1 cellular context compared by ENCODE assay signal in the genomic region with DNA sequence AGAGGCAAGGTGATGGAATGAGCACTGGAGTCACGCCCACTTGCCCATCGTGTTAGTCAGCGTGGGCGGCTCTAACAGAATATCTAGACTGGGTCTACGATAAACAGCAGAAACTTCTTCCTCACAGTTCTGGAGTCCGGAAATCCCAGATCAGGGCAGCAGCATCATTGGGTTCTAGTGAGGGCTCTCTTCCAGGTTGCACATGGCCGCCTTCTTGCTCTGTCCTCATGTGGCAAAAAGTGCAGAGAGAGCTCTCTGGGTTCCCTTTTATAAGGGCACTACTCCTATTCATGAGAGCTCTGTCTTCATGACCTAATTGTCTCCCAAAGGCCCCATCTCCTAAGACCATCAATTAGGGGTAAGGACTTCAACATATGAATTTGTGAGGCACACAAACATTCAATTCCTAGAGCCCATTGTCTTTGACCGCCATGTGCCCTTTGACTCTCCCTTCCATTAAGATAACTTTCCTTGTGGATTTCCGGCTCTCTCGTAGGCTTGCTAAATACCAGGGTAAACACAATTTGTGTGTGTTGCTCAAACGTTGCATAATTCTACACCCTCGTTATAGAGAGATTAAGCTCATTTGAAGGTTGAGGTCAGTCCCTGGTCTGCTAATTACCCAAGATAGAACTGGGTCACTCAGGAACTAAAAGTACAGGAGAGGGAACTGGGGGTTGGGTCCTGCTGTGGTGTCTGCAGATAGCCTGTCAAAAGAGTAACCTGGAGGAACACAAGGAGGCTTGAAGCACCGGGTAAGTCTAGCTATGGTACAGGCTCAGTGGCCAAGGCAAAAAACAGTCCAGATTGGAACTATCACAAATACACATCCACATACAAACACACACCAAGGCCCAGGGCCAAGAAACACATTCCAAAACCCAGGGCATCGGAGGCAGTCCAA.
A peak's percentile ranks its signal among the peaks of the same experiment; 100 is the strongest.
TF ChIP-seq lines count a peak whose summit lies in the region.

No MANE protein-coding gene starts in this region.

TF ChIP-seq in K562, 482 proteins besides CTCF, POLR2A, EP300 and RAD21 (continued from another document and continues in another):
- TF ChIP-seq ZNF445 (CRISPR knock-in tag; IDR thresholded peaks at IDR 0.05; ENCODE audit: low read depth) (no peak), FOS (IDR thresholded peaks at IDR 0.05; ENCODE audit: extremely low read depth, insufficient read length) (no peak), SMARCA5 (IDR thresholded peaks at IDR 0.05) (0 out of 2 replicates have a peak, but pooled peaks have one; percentile 15), ZNF778 (CRISPR knock-in tag; IDR thresholded peaks at IDR 0.05) (no peak), NR4A1 (CRISPR knock-in tag; IDR thresholded peaks at IDR 0.05) (no peak), NR4A1 (tag; IDR thresholded peaks at IDR 0.05) (peak; percentile 81; the same call in 1 of the 2 replicates), ZNF699 (CRISPR knock-in tag; IDR thresholded peaks at IDR 0.05; ENCODE audit: insufficient replicate concordance) (no peak), KLF16 (IDR thresholded peaks at IDR 0.05) (peak; percentile 57; the same call in 1 of the 2 replicates), ETV6 (IDR thresholded peaks at IDR 0.05; ENCODE audit: borderline replicate concordance in 1 of 2, low read depth in 2 of 2, low read length in 1 of 2) (no peak), ETV6 (CRISPR knock-in tag; IDR thresholded peaks at IDR 0.05; ENCODE audit: borderline replicate concordance) (no peak), ERF (CRISPR knock-in tag; IDR thresholded peaks at IDR 0.05) (no peak), MXI1 (IDR thresholded peaks at IDR 0.05; ENCODE audit: low read depth, low read length) (no peak), ZNF766 (CRISPR knock-in tag; conservative IDR thresholded peaks at IDR 0.05) (0 out of 2 replicates have a peak, but pooled peaks have one; percentile 33), E2F3 (CRISPR knock-in tag; IDR thresholded peaks at IDR 0.05) (no peak), ETV1 (tag; conservative IDR thresholded peaks at IDR 0.05; ENCODE audit: low read depth) (peak; percentile 63; the same call in 1 of the 2 replicates), PPARD (CRISPR knock-in tag; IDR thresholded peaks at IDR 0.05) (no peak), RBM22 (IDR thresholded peaks at IDR 0.05; ENCODE audit: low read depth, low read length, poor library complexity, severe bottlenecking) (no peak), RCOR1 (IDR thresholded peaks at IDR 0.05; ENCODE audit: borderline replicate concordance in 1 of 2, low read depth in 2 of 2, low read length in 2 of 2) (peak in 1 of 2 experiments; percentile 65; a peak in 1 of 4 replicates), KLF13 (tag; IDR thresholded peaks at IDR 0.05; ENCODE audit: borderline replicate concordance, low read depth) (0 out of 2 replicates have a peak, but pooled peaks have one; percentile 59), BDP1 (IDR thresholded peaks at IDR 0.05; ENCODE audit: insufficient read depth, insufficient read length) (no peak), DPF2 (IDR thresholded peaks at IDR 0.05) (peak; percentile 74), NRF1 (conservative IDR thresholded peaks at IDR 0.05 in 1 of 2, IDR thresholded peaks at IDR 0.05 in 1 of 2) (0 out of 4 replicates have a peak, but pooled peaks of 1 of the 2 experiments have one; percentile 11)
- TF ChIP-seq, protein P1, sequence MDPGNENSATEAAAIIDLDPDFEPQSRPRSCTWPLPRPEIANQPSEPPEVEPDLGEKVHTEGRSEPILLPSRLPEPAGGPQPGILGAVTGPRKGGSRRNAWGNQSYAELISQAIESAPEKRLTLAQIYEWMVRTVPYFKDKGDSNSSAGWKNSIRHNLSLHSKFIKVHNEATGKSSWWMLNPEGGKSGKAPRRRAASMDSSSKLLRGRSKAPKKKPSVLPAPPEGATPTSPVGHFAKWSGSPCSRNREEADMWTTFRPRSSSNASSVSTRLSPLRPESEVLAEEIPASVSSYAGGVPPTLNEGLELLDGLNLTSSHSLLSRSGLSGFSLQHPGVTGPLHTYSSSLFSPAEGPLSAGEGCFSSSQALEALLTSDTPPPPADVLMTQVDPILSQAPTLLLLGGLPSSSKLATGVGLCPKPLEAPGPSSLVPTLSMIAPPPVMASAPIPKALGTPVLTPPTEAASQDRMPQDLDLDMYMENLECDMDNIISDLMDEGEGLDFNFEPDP (CRISPR knock-in tag; IDR thresholded peaks at IDR 0.05) = no peak
- TF ChIP-seq, protein P2, sequence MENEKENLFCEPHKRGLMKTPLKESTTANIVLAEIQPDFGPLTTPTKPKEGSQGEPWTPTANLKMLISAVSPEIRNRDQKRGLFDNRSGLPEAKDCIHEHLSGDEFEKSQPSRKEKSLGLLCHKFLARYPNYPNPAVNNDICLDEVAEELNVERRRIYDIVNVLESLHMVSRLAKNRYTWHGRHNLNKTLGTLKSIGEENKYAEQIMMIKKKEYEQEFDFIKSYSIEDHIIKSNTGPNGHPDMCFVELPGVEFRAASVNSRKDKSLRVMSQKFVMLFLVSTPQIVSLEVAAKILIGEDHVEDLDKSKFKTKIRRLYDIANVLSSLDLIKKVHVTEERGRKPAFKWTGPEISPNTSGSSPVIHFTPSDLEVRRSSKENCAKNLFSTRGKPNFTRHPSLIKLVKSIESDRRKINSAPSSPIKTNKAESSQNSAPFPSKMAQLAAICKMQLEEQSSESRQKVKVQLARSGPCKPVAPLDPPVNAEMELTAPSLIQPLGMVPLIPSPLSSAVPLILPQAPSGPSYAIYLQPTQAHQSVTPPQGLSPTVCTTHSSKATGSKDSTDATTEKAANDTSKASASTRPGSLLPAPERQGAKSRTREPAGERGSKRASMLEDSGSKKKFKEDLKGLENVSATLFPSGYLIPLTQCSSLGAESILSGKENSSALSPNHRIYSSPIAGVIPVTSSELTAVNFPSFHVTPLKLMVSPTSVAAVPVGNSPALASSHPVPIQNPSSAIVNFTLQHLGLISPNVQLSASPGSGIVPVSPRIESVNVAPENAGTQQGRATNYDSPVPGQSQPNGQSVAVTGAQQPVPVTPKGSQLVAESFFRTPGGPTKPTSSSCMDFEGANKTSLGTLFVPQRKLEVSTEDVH (IDR thresholded peaks at IDR 0.05; ENCODE audit: low read depth, partially characterized antibody) = no peak
- TF ChIP-seq, protein P3, sequence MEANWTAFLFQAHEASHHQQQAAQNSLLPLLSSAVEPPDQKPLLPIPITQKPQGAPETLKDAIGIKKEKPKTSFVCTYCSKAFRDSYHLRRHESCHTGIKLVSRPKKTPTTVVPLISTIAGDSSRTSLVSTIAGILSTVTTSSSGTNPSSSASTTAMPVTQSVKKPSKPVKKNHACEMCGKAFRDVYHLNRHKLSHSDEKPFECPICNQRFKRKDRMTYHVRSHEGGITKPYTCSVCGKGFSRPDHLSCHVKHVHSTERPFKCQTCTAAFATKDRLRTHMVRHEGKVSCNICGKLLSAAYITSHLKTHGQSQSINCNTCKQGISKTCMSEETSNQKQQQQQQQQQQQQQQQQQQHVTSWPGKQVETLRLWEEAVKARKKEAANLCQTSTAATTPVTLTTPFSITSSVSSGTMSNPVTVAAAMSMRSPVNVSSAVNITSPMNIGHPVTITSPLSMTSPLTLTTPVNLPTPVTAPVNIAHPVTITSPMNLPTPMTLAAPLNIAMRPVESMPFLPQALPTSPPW (CRISPR knock-in tag; IDR thresholded peaks at IDR 0.05) = no peak
- TF ChIP-seq, protein P4, sequence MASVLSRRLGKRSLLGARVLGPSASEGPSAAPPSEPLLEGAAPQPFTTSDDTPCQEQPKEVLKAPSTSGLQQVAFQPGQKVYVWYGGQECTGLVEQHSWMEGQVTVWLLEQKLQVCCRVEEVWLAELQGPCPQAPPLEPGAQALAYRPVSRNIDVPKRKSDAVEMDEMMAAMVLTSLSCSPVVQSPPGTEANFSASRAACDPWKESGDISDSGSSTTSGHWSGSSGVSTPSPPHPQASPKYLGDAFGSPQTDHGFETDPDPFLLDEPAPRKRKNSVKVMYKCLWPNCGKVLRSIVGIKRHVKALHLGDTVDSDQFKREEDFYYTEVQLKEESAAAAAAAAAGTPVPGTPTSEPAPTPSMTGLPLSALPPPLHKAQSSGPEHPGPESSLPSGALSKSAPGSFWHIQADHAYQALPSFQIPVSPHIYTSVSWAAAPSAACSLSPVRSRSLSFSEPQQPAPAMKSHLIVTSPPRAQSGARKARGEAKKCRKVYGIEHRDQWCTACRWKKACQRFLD (CRISPR knock-in tag; IDR thresholded peaks at IDR 0.05) = peak; percentile 75; the same call in 1 of the 2 replicates
- TF ChIP-seq, protein P5, sequence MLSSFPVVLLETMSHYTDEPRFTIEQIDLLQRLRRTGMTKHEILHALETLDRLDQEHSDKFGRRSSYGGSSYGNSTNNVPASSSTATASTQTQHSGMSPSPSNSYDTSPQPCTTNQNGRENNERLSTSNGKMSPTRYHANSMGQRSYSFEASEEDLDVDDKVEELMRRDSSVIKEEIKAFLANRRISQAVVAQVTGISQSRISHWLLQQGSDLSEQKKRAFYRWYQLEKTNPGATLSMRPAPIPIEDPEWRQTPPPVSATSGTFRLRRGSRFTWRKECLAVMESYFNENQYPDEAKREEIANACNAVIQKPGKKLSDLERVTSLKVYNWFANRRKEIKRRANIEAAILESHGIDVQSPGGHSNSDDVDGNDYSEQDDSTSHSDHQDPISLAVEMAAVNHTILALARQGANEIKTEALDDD (IDR thresholded peaks at IDR 0.05) = peak; percentile 90
- TF ChIP-seq, protein P6, sequence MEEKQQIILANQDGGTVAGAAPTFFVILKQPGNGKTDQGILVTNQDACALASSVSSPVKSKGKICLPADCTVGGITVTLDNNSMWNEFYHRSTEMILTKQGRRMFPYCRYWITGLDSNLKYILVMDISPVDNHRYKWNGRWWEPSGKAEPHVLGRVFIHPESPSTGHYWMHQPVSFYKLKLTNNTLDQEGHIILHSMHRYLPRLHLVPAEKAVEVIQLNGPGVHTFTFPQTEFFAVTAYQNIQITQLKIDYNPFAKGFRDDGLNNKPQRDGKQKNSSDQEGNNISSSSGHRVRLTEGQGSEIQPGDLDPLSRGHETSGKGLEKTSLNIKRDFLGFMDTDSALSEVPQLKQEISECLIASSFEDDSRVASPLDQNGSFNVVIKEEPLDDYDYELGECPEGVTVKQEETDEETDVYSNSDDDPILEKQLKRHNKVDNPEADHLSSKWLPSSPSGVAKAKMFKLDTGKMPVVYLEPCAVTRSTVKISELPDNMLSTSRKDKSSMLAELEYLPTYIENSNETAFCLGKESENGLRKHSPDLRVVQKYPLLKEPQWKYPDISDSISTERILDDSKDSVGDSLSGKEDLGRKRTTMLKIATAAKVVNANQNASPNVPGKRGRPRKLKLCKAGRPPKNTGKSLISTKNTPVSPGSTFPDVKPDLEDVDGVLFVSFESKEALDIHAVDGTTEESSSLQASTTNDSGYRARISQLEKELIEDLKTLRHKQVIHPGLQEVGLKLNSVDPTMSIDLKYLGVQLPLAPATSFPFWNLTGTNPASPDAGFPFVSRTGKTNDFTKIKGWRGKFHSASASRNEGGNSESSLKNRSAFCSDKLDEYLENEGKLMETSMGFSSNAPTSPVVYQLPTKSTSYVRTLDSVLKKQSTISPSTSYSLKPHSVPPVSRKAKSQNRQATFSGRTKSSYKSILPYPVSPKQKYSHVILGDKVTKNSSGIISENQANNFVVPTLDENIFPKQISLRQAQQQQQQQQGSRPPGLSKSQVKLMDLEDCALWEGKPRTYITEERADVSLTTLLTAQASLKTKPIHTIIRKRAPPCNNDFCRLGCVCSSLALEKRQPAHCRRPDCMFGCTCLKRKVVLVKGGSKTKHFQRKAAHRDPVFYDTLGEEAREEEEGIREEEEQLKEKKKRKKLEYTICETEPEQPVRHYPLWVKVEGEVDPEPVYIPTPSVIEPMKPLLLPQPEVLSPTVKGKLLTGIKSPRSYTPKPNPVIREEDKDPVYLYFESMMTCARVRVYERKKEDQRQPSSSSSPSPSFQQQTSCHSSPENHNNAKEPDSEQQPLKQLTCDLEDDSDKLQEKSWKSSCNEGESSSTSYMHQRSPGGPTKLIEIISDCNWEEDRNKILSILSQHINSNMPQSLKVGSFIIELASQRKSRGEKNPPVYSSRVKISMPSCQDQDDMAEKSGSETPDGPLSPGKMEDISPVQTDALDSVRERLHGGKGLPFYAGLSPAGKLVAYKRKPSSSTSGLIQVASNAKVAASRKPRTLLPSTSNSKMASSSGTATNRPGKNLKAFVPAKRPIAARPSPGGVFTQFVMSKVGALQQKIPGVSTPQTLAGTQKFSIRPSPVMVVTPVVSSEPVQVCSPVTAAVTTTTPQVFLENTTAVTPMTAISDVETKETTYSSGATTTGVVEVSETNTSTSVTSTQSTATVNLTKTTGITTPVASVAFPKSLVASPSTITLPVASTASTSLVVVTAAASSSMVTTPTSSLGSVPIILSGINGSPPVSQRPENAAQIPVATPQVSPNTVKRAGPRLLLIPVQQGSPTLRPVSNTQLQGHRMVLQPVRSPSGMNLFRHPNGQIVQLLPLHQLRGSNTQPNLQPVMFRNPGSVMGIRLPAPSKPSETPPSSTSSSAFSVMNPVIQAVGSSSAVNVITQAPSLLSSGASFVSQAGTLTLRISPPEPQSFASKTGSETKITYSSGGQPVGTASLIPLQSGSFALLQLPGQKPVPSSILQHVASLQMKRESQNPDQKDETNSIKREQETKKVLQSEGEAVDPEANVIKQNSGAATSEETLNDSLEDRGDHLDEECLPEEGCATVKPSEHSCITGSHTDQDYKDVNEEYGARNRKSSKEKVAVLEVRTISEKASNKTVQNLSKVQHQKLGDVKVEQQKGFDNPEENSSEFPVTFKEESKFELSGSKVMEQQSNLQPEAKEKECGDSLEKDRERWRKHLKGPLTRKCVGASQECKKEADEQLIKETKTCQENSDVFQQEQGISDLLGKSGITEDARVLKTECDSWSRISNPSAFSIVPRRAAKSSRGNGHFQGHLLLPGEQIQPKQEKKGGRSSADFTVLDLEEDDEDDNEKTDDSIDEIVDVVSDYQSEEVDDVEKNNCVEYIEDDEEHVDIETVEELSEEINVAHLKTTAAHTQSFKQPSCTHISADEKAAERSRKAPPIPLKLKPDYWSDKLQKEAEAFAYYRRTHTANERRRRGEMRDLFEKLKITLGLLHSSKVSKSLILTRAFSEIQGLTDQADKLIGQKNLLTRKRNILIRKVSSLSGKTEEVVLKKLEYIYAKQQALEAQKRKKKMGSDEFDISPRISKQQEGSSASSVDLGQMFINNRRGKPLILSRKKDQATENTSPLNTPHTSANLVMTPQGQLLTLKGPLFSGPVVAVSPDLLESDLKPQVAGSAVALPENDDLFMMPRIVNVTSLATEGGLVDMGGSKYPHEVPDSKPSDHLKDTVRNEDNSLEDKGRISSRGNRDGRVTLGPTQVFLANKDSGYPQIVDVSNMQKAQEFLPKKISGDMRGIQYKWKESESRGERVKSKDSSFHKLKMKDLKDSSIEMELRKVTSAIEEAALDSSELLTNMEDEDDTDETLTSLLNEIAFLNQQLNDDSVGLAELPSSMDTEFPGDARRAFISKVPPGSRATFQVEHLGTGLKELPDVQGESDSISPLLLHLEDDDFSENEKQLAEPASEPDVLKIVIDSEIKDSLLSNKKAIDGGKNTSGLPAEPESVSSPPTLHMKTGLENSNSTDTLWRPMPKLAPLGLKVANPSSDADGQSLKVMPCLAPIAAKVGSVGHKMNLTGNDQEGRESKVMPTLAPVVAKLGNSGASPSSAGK (IDR thresholded peaks at IDR 0.05) = peak; percentile 59
